ENCODE assay signal across 1 cellular context in genomic region chr1:204069887-204070286, GRCh38.
TF ChIP-seq lines count a peak whose summit lies in the region.

No MANE protein-coding gene starts in this region.

TF ChIP-seq in GM23338, 12 proteins besides CTCF, POLR2A, EP300 and RAD21 (continued from another document):
- TF ChIP-seq ZNF462 (CRISPR knock-in tag; IDR thresholded peaks at IDR 0.05) (no peak), POLR2AphosphoS5 (IDR thresholded peaks at IDR 0.05; ENCODE audit: low read depth) (no peak), CREB1 (CRISPR knock-in tag; IDR thresholded peaks at IDR 0.05; ENCODE audit: low read depth) (no peak), ETS1 (IDR thresholded peaks at IDR 0.05) (no peak), EZH2 (IDR thresholded peaks at IDR 0.05; ENCODE audit: low read depth, unreplicated experiment) (no peak), EZH2phosphoT487 (IDR thresholded peaks at IDR 0.05; ENCODE audit: unreplicated experiment) (no peak), JUNB (IDR thresholded peaks at IDR 0.05; ENCODE audit: unreplicated experiment) (no peak)
TF ChIP-seq in GM23338: peak in this region for 0.
